8 cellular contexts compared by ENCODE assay signal in genomic region chr11:64762277-64762915, GRCh38. TPM values are rescaled to one million over a fixed set of nuclear protein-coding genes. Genes with fewer than 3 reads are reported as not detected.
DNase-seq lines count a peak whose midpoint lies in the region; ATAC-seq and TF ChIP-seq lines count a peak whose summit lies in the region.

No MANE protein-coding gene starts in this region.

- peak overlapping the region; percentile 87 to 97 (median 92) for H3K27ac Mint-ChIP-seq in naive thymus-derived CD4-positive, alpha-beta T cell

- no peak for ATAC-seq in naive thymus-derived CD4-positive, alpha-beta T cell
- ATAC-seq in GM19467 (IDR thresholded peaks at IDR 0.05; ENCODE audit: unreplicated experiment): no peak
- no peak for ATAC-seq in GM19452 (IDR thresholded peaks at IDR 0.05; ENCODE audit: unreplicated experiment)

- H3K36me3 Mint-ChIP-seq in naive thymus-derived CD4-positive, alpha-beta T cell: peaks cover 16 to 41% (median 34%) of the 10 kb centered on the region in 5 donors

- peaks cover 61 to 86% of the 10 kb centered on the region in 2 donors for H3K4me1 ChIP-seq in naive thymus-derived CD4-positive, alpha-beta T cell (ENCODE audit: control insufficient read depth in 2 of 2, insufficient read depth in 2 of 2, low read length in 2 of 2)
- H3K4me1 ChIP-seq in BE2C: peaks cover 8% of the 10 kb centered on the region

- H3K9me3 ChIP-seq in naive thymus-derived CD4-positive, alpha-beta T cell (ENCODE audit: control insufficient read depth in 2 of 3, low read length in 3 of 3): no peaks in the 10 kb centered on the region
- no peaks in the 10 kb centered on the region for H3K9me3 ChIP-seq in BE2C

- H3K4me3 ChIP-seq in naive thymus-derived CD4-positive, alpha-beta T cell (ENCODE audit: low read length): peak overlapping the region; percentile 41
- H3K4me3 ChIP-seq in BE2C (ENCODE audit: low read depth, low read length): no peak overlapping the region

- no peak for TF ChIP-seq CTCF in BE2C (IDR thresholded peaks at IDR 0.05; ENCODE audit: low read depth, low read length)

- CTCF ChIA-PET in naive thymus-derived CD4-positive, alpha-beta T cell (lab: Charles Lee): interaction anchor here (0.5 to 19.1 kb wide), 6 partner anchors 9 to 204 kb away, joined by 4 to 305 read pairs (median 8); partner anchors contain the start of gene RASGRP2

- intact Hi-C loops in naive thymus-derived CD4-positive, alpha-beta T cell (cut with micrococcal nuclease): no loop called here

- peaks cover 57 to 92% (median 79%) of the 10 kb centered on the region in 7 donors for H3K4me1 Mint-ChIP-seq in naive thymus-derived CD4-positive, alpha-beta T cell

- H3K9me3 Mint-ChIP-seq in naive thymus-derived CD4-positive, alpha-beta T cell: peaks cover 0 to 9% (median 0%) of the 10 kb centered on the region in 11 donors

- DNase-seq in C1 segment of cervical spinal cord (lab: John Stamatoyannopoulos, UW): peak in 8 of 14 donors; percentile 9 to 42 (median 28)
- DNase-seq in HPDE6-E6E7 (ENCODE audit: extremely low spot score): peak; percentile 54
- DNase-seq in caudate nucleus (lab: John Stamatoyannopoulos, UW): peak in 16 of 61 donors; percentile 8 to 63 (median 26)
- peak in 2 of 9 donors; percentile 15 to 38 for DNase-seq in naive thymus-derived CD4-positive, alpha-beta T cell
- DNase-seq in BE2C: no peak
- no peak for DNase-seq in iPS-NIHi11 (ENCODE audit: low spot score)

- H3K36me3 ChIP-seq in naive thymus-derived CD4-positive, alpha-beta T cell (ENCODE audit: control insufficient read depth in 2 of 3, insufficient read depth in 3 of 3, low read length in 3 of 3): peaks cover 9 to 39% (median 14%) of the 10 kb centered on the region in 3 experiments
- H3K36me3 ChIP-seq in BE2C: peaks cover 39% of the 10 kb centered on the region

- no peaks in the 10 kb centered on the region for H3K27me3 Mint-ChIP-seq in naive thymus-derived CD4-positive, alpha-beta T cell

- H3K4me3 Mint-ChIP-seq in naive thymus-derived CD4-positive, alpha-beta T cell: peak overlapping the region; percentile 72 to 96 (median 84)

- no peaks in the 10 kb centered on the region for H3K27me3 ChIP-seq in naive thymus-derived CD4-positive, alpha-beta T cell (ENCODE audit: control insufficient read depth in 2 of 2, insufficient read depth in 2 of 2, low read length in 2 of 2)
- no peaks in the 10 kb centered on the region for H3K27me3 ChIP-seq in BE2C

- H3K27ac ChIP-seq in caudate nucleus (ENCODE audit: low read depth, low read length): peak overlapping the region; percentile 80
- peak overlapping the region; percentile 60 for H3K27ac ChIP-seq in naive thymus-derived CD4-positive, alpha-beta T cell (ENCODE audit: low read depth, low read length)

- POLR2A ChIA-PET in naive thymus-derived CD4-positive, alpha-beta T cell (lab: Charles Lee): interaction anchor here (0.6 to 39.7 kb wide), 9 partner anchors 3 to 736 kb away, joined by 3 to 1956 read pairs (median 7); partner anchors contain the start of genes MALAT1, MAP4K2, PYGM and RASGRP2

RNA-seq across cellular contexts. Expression of gene PYGM, which starts 2.6 kb away (rescaled TPM):
- 10 to 100 TPM in 4 of 5 experiments, 1 to 10 TPM in 1; 8.0 to 16.2 (median 13.9) TPM for total RNA-seq in naive thymus-derived CD4-positive, alpha-beta T cell
- under 1 TPM; 0.26 to 0.64 TPM for polyA plus RNA-seq in naive thymus-derived CD4-positive, alpha-beta T cell
- polyA plus RNA-seq in BE2C (2012; ENCODE audit: insufficient read depth, insufficient read length, low read depth): 3.9 TPM

RNA-seq across cellular contexts. Expression of gene SF1, which starts 15.9 kb away (rescaled TPM):
- total RNA-seq in naive thymus-derived CD4-positive, alpha-beta T cell: 1,000 to 10,000 TPM in 2 of 5 experiments, 100 to 1,000 TPM in 3; 462 to 1,612 (median 904) TPM
- polyA plus RNA-seq in naive thymus-derived CD4-positive, alpha-beta T cell: 100 to 1,000 TPM; 101 to 155 TPM
- polyA plus RNA-seq in BE2C (2012; ENCODE audit: insufficient read depth, insufficient read length, low read depth): 276 TPM

RNA-seq across cellular contexts. Expression of gene RASGRP2, which starts 18.5 kb away (rescaled TPM):
- total RNA-seq in naive thymus-derived CD4-positive, alpha-beta T cell: 100 to 1,000 TPM; 211 to 697 (median 654) TPM
- 100 to 1,000 TPM; 197 to 312 TPM for polyA plus RNA-seq in naive thymus-derived CD4-positive, alpha-beta T cell
- polyA plus RNA-seq in BE2C (2012; ENCODE audit: insufficient read depth, insufficient read length, low read depth): 5.8 TPM

RNA-seq across cellular contexts. Expression of gene NRXN2, which starts 39.4 kb away (rescaled TPM):
- under 1 TPM in 3 of 5 experiments, not detected in 2; 0.07 to 0.71 (median 0.27) TPM for total RNA-seq in naive thymus-derived CD4-positive, alpha-beta T cell
- polyA plus RNA-seq in naive thymus-derived CD4-positive, alpha-beta T cell: not detected
- 40.8 TPM for polyA plus RNA-seq in BE2C (2012; ENCODE audit: insufficient read depth, insufficient read length, low read depth)

RNA-seq across cellular contexts. Expression of gene MAP4K2, which starts 40.6 kb away (rescaled TPM):
- 100 to 1,000 TPM in 2 of 5 experiments, 10 to 100 TPM in 3; 75.2 to 130 (median 84.3) TPM for total RNA-seq in naive thymus-derived CD4-positive, alpha-beta T cell
- polyA plus RNA-seq in naive thymus-derived CD4-positive, alpha-beta T cell: 10 to 100 TPM; 40.7 to 63.0 TPM
- 12.6 TPM for polyA plus RNA-seq in BE2C (2012; ENCODE audit: insufficient read depth, insufficient read length, low read depth)

Comparison
In these comparisons a context has a peak if more than half of its experiments do, and no peak if none do; other contexts are left out.
1. DNase-seq: peak in C1 segment of cervical spinal cord (8 of 14) and HPDE6-E6E7 (single experiment); none in BE2C (single experiment) and iPS-NIHi11 (single experiment).